In the genomic region with DNA sequence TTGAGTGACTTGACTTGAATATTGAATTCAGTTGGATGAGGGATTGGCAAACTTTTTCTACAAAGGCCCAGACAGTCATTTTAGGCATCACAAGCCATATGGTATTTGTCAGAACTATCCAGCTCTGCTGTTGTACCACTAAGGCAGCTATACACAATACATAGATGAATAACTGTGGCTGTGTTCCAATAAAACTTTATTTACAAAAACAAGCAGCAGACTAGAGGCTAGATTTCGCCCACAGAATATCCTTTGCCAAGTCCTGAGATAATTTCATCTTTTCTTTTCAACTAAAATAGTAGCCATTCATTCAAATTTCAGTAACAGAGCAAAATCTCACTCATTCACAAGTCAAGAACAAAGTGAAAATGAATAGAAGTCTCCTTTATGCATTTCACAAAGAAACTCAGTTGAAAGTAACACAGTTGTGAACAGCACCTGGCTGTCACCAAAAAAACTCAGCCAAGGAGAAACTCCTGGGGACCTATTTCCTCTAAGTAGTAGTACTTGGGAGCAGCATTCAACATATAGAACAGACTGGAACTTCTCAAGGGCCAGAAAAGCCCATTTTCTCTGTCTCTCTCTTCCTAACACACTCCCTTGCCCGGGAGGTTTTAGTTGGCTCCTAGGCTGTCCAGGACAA, we compare ENCODE assay signal across 15 cellular contexts. TPM values are rescaled to one million over a fixed set of nuclear protein-coding genes. Genes with fewer than 3 reads are reported as not detected.
DNase-seq lines count a peak whose midpoint lies in the region; ATAC-seq, FAIRE-seq and TF ChIP-seq lines count a peak whose summit lies in the region.
"Had no signal": no experiment of that assay in that cellular context is flagged by ENCODE, and none has a peak within 500 bp of the region (broad histone marks: within the 10 kb centered on the region; RNA-seq: fewer than 3 reads in every experiment).

No MANE protein-coding gene starts in this region.

- ATAC-seq in GM21529 (IDR thresholded peaks at IDR 0.05; ENCODE audit: unreplicated experiment) = peak; percentile 27
- ATAC-seq in K562 = no peak
- no peak for ATAC-seq in GM18873 (IDR thresholded peaks at IDR 0.05; ENCODE audit: low FRiP score, unreplicated experiment)
- no peak for ATAC-seq in natural killer cell treated with Interleukin-12 subunit alpha and Interleukin-12 subunit beta and Interleukin-15 and Interleukin-18, amount 100 ng/mL, for 72 hours
- ATAC-seq: CD8-positive, alpha-beta T cell; left ventricle myocardium superior had no signal

- no peak for TF ChIP-seq EP300 in K562 (IDR thresholded peaks at IDR 0.05; ENCODE audit: low read length)

- H3K4me3 ChIP-seq in HUES6 (ENCODE audit: low read depth, low read length) (no peak overlapping the region), K562 (no peak overlapping the region)

- DNase-seq in GM12892 (ENCODE audit: insufficient read length) (no peak), K562 (ENCODE audit: extremely low read depth in 1 of 4, low spot score in 3 of 4) (no peak), SW 1271 (lab: John Stamatoyannopoulos, UW) (no peak), NCI-H748 treated with DMSO at 0.1 percent for 48 hours (lab: John Stamatoyannopoulos, UW) (no peak)
- DNase-seq in natural killer cell treated with Interleukin-12 subunit alpha and Interleukin-12 subunit beta and Interleukin-15 and Interleukin-18, amount 100 ng/mL, for 72 hours (ENCODE audit: low spot score) = no peak
- DNase-seq: activated gamma-delta T cell; CD8-positive, alpha-beta T cell; H7; immature natural killer cell; left ventricle myocardium superior; NCI-H774; T1000 had no signal

- peaks cover 0 to 3% of the 10 kb centered on the region in 2 donors for H3K27me3 Mint-ChIP-seq in natural killer cell treated with Interleukin-12 subunit alpha and Interleukin-12 subunit beta and Interleukin-15 and Interleukin-18, amount 100 ng/mL, for 72 hours

- no peaks in the 10 kb centered on the region for H3K9me1 ChIP-seq in K562 (ENCODE audit: control insufficient read depth, insufficient read depth, low read length)

- H3K4me2 ChIP-seq in K562 (ENCODE audit: insufficient read depth, low read length) = no peak overlapping the region

- TF ChIP-seq RAD21 in K562 (CRISPR knock-in tag; conservative IDR thresholded peaks at IDR 0.05 in 1 of 2, IDR thresholded peaks at IDR 0.05 in 1 of 2) = no peak

- H3K27me3 ChIP-seq in HUES6 (ENCODE audit: control insufficient read depth, insufficient read depth, low read length) = no peaks in the 10 kb centered on the region
- no peaks in the 10 kb centered on the region; a peak in 2 of 5 replicates for H3K27me3 ChIP-seq in K562 (ENCODE audit: control insufficient read depth in 2 of 2, insufficient read depth in 2 of 2, low read length in 2 of 2)

- H3K79me2 ChIP-seq in K562 (ENCODE audit: control insufficient read depth, insufficient read depth, low read length) = no peaks in the 10 kb centered on the region

- H3K4me3 Mint-ChIP-seq in natural killer cell treated with Interleukin-12 subunit alpha and Interleukin-12 subunit beta and Interleukin-15 and Interleukin-18, amount 100 ng/mL, for 72 hours = no peak overlapping the region
- H3K4me3 Mint-ChIP-seq: CD8-positive, alpha-beta T cell; immature natural killer cell had no signal

- H3K4me1 ChIP-seq in HUES6 (ENCODE audit: control insufficient read depth, insufficient read depth, low read length) (peaks cover 20% of the 10 kb centered on the region), K562 (replicated peaks in 1 of 2; ENCODE audit: control insufficient read depth in 2 of 2, insufficient read depth in 2 of 2, low read length in 2 of 2) (no peaks in the 10 kb centered on the region)

- H3K27ac ChIP-seq in HUES6 (ENCODE audit: low read depth, low read length) (0 out of 2 replicates have a peak overlapping the region, but pooled peaks have one; percentile 4), K562 (ENCODE audit: extremely low read depth, low read depth, low read length) (no peak overlapping the region)

- peaks cover 13% of the 10 kb centered on the region for H3K9me3 ChIP-seq in HUES6 (ENCODE audit: control insufficient read depth, insufficient read depth, low read depth, low read length)
- H3K9me3 ChIP-seq in K562 (replicated peaks; ENCODE audit: control insufficient read depth, insufficient read depth, low read depth, low read length) = no peaks in the 10 kb centered on the region

- peaks cover 7% of the 10 kb centered on the region for H3K9me3 Mint-ChIP-seq in natural killer cell treated with Interleukin-12 subunit alpha and Interleukin-12 subunit beta and Interleukin-15 and Interleukin-18, amount 100 ng/mL, for 72 hours

- FAIRE-seq in GM12892 (lab: Jason Lieb, UNC) = peak; percentile 21
- no peak for FAIRE-seq in K562 (lab: Jason Lieb, UNC)

- no TSS peak for BruUV-seq in K562 (replicated peaks; lab: Mats Ljungman, UMichigan)

- WGBS in K562 (ENCODE audit: insufficient coverage, low coverage, missing lambda C conversion rate) = 2% methylated on average over 2 of the region's 2 CpGs

- H3K9ac ChIP-seq in HUES6 (ENCODE audit: low read length) (no peak overlapping the region), K562 (ENCODE audit: insufficient read depth in 1 of 2, low read depth in 2 of 2, low read length in 2 of 2) (no peak overlapping the region)

- CTCF ChIA-PET in K562 (lab: Yijun Ruan, JAX; ENCODE audit: low intra/inter-chr PET ratio) = no interaction called here

- H3K36me3 ChIP-seq in HUES6 (ENCODE audit: control insufficient read depth, insufficient read depth, low read length) (0 out of 2 replicates have a peak, but pooled peaks cover 5% of the 10 kb centered on the region), K562 (ENCODE audit: control insufficient read depth, insufficient read depth, low read length) (no peaks in the 10 kb centered on the region)

- H3K4me1 Mint-ChIP-seq in natural killer cell treated with Interleukin-12 subunit alpha and Interleukin-12 subunit beta and Interleukin-15 and Interleukin-18, amount 100 ng/mL, for 72 hours (ENCODE audit: low read depth in 2 of 2) = no peaks in the 10 kb centered on the region
- H3K4me1 Mint-ChIP-seq: immature natural killer cell had no signal

- intact Hi-C loops in K562 (cut with micrococcal nuclease) = no loop called here

- POLR2A ChIA-PET in K562 (lab: Yijun Ruan, JAX) = no interaction called here

- no peak for TF ChIP-seq POLR2A in GM12892 (IDR thresholded peaks at IDR 0.05; ENCODE audit: low read depth, low read length)
- TF ChIP-seq POLR2A in K562 (conservative IDR thresholded peaks at IDR 0.05) = no peak

- H3K27ac Mint-ChIP-seq in natural killer cell treated with Interleukin-12 subunit alpha and Interleukin-12 subunit beta and Interleukin-15 and Interleukin-18, amount 100 ng/mL, for 72 hours = no peak overlapping the region
- H3K27ac Mint-ChIP-seq: CD8-positive, alpha-beta T cell had no signal

- no peak overlapping the region for H2AFZ ChIP-seq in K562 (ENCODE audit: low read depth, low read length)

- no peak for TF ChIP-seq CTCF in K562 (IDR thresholded peaks at IDR 0.05 in 2 of 3, conservative IDR thresholded peaks at IDR 0.05 in 1 of 3; ENCODE audit: insufficient read depth in 2 of 3, low read depth in 1 of 3, low read length in 3 of 3)

- no peaks in the 10 kb centered on the region for H4K20me1 ChIP-seq in K562 (replicated peaks; ENCODE audit: control insufficient read depth, insufficient read depth, low read length)

- peaks cover 7% of the 10 kb centered on the region for H3K36me3 Mint-ChIP-seq in natural killer cell treated with Interleukin-12 subunit alpha and Interleukin-12 subunit beta and Interleukin-15 and Interleukin-18, amount 100 ng/mL, for 72 hours
- H3K36me3 Mint-ChIP-seq: CD8-positive, alpha-beta T cell had no signal

- in situ Hi-C loops in K562 (cut with MboI) = no loop called here

RNA-seq across cellular contexts. Expression of a gene that starts 56.3 kb away (rescaled TPM):
- polyA plus RNA-seq in GM12892 (2012; ENCODE audit: missing spikeins) = 0.78 TPM
- total RNA-seq in K562 (2011; cell fraction: chromatin; rRNA removed; ENCODE audit: low replicate concordance) = 0.07 TPM in 1 of 2 replicates, not detected in the other
- not detected in 2 replicates for total RNA-seq in K562 (2011; cell fraction: nucleolus; rRNA removed)
- 1.2 TPM in 1 of 2 replicates, not detected in the other for total RNA-seq in K562 (2011; cell fraction: nucleoplasm; rRNA removed)
- total RNA-seq in K562 (2014; rRNA removed) = 0.12 TPM in 1 of 2 replicates, not detected in the other
- 0.04 TPM in 1 of 2 replicates, not detected in the other for total RNA-seq in K562 (2014; rRNA removed; fragmentation: Illumina TruSeq; extraction: Trizol)
- total RNA-seq in K562 (2015; rRNA removed; fragmentation: Illumina TruSeq; extraction: Trizol) = not detected in 2 replicates
- 0.18 and 0.56 TPM in 2 replicates for total RNA-seq in K562 (2021)
- 0.14 TPM in 1 of 2 replicates, not detected in the other for polyA plus RNA-seq in K562 (2011; rRNA removed)
- polyA plus RNA-seq in K562 (2011; cell fraction: cytosol; rRNA removed) = 0.07 TPM in 1 of 2 replicates, not detected in the other
- polyA plus RNA-seq in K562 (2011; cell fraction: nucleus; rRNA removed) = 0.24 TPM in 1 of 2 replicates, not detected in the other
- 0.23 and 0.60 TPM in 2 replicates for polyA plus RNA-seq in K562 (2012)
- polyA plus RNA-seq in K562 (2014; fragmentation: Illumina TruSeq; extraction: Trizol) = 0.19 TPM in 1 of 2 replicates, not detected in the other
- polyA plus RNA-seq in K562 (2014; fragmentation: Nextera tagmentation; extraction: Ambion mirVana) = under 1 TPM; 0.07 to 0.15 TPM
- 0.03 and 0.18 TPM in 2 replicates for polyA plus RNA-seq in K562 (2014; rRNA removed)
- not detected in 2 replicates for polyA minus RNA-seq in K562 (2011; rRNA and poly(A)+ RNA removed)
- polyA minus RNA-seq in K562 (2011; cell fraction: cytosol; rRNA and poly(A)+ RNA removed) = 0.29 TPM in 1 of 2 replicates, not detected in the other
- 0.13 TPM in 1 of 2 replicates, not detected in the other for polyA minus RNA-seq in K562 (2011; cell fraction: nucleus; rRNA and poly(A)+ RNA removed)
- total RNA-seq in natural killer cell treated with Interleukin-12 subunit alpha and Interleukin-12 subunit beta and Interleukin-15 and Interleukin-18, amount 100 ng/mL, for 72 hours = 1 to 10 TPM in 1 of 2 donors, under 1 TPM in 1; 0.17 to 2.9 TPM

RNA-seq across cellular contexts. Expression of a gene that starts 56.8 kb away (rescaled TPM):
- not detected for polyA plus RNA-seq in GM12892 (2012; ENCODE audit: missing spikeins)
- total RNA-seq in K562 (2011; cell fraction: chromatin; rRNA removed; ENCODE audit: low replicate concordance) = not detected in 2 replicates
- not detected in 2 replicates for total RNA-seq in K562 (2011; cell fraction: nucleolus; rRNA removed)
- total RNA-seq in K562 (2011; cell fraction: nucleoplasm; rRNA removed) = not detected in 2 replicates
- total RNA-seq in K562 (2014; rRNA removed) (not detected in 2 replicates), K562 (2014; rRNA removed; fragmentation: Illumina TruSeq; extraction: Trizol) (not detected in 2 replicates), K562 (2015; rRNA removed; fragmentation: Illumina TruSeq; extraction: Trizol) (not detected in 2 replicates), K562 (2021) (not detected in 2 replicates)
- polyA plus RNA-seq in K562 (2011; rRNA removed) (not detected in 2 replicates), K562 (2014; fragmentation: Illumina TruSeq; extraction: Trizol) (not detected in 2 replicates), K562 (2014; fragmentation: Nextera tagmentation; extraction: Ambion mirVana) (not detected), K562 (2014; rRNA removed) (not detected in 2 replicates)
- polyA plus RNA-seq in K562 (2011; cell fraction: cytosol; rRNA removed) = not detected in 2 replicates
- not detected in 2 replicates for polyA plus RNA-seq in K562 (2011; cell fraction: nucleus; rRNA removed)
- not detected in 2 replicates for polyA plus RNA-seq in K562 (2012)
- polyA minus RNA-seq in K562 (2011; rRNA and poly(A)+ RNA removed) = not detected in 2 replicates
- polyA minus RNA-seq in K562 (2011; cell fraction: cytosol; rRNA and poly(A)+ RNA removed) = not detected in 2 replicates
- polyA minus RNA-seq in K562 (2011; cell fraction: nucleus; rRNA and poly(A)+ RNA removed) = not detected in 2 replicates
- not detected for total RNA-seq in natural killer cell treated with Interleukin-12 subunit alpha and Interleukin-12 subunit beta and Interleukin-15 and Interleukin-18, amount 100 ng/mL, for 72 hours
- total RNA-seq: CD8-positive, alpha-beta T cell had no signal
- polyA plus RNA-seq: immature natural killer cell had no signal
